10 cellular contexts compared by ENCODE assay signal in genomic region chr6:27754408-27754782, GRCh38.
A peak's percentile ranks its signal among the peaks of the same experiment; 100 is the strongest.
DNase-seq lines count a peak whose midpoint lies in the region; ATAC-seq and TF ChIP-seq lines count a peak whose summit lies in the region.
"Had no signal": no experiment of that assay in that cellular context is flagged by ENCODE, and none has a peak within 500 bp of the region (broad histone marks: within the 10 kb centered on the region; RNA-seq: fewer than 3 reads in every experiment).

No MANE protein-coding gene starts in this region.

- H4K20me1 ChIP-seq in smooth muscle cell (ENCODE audit: low read depth): no peaks in the 10 kb centered on the region

- H3K9me3 ChIP-seq in T-helper 17 cell (ENCODE audit: control insufficient read depth, low read length, poor library complexity, severe bottlenecking): no peaks in the 10 kb centered on the region
- no peaks in the 10 kb centered on the region for H3K9me3 ChIP-seq in smooth muscle cell (replicated peaks; ENCODE audit: low read depth)
- H3K9me3 ChIP-seq: vagina had no signal

- H3K4me3 ChIP-seq in fibroblast of mammary gland (ENCODE audit: control insufficient read depth, low read depth, low read length): peak overlapping the region; percentile 68
- H3K4me3 ChIP-seq in smooth muscle cell: peak overlapping the region; percentile 76

- CTCF ChIA-PET in activated CD4-positive, alpha-beta T cell treated with anti-CD3 and anti-CD28 coated beads, Interleukin-2, amount 10 ng/mL, durations not matched to agents 7 days and 5 days (lab: Charles Lee): interaction anchor here (0.9 to 3.1 kb wide), 9 partner anchors 10 to 627 kb away, joined by 3 to 19 read pairs (median 4); no protein-coding TSS in a partner anchor

- H3K36me3 ChIP-seq in smooth muscle cell (ENCODE audit: low read depth): no peaks in the 10 kb centered on the region
- H3K36me3 ChIP-seq: vagina had no signal

- H2AFZ ChIP-seq in smooth muscle cell (ENCODE audit: low read depth): peak overlapping the region; percentile 91

- no peaks in the 10 kb centered on the region for H3F3A ChIP-seq in smooth muscle cell (ENCODE audit: low read depth)

- WGBS in smooth muscle cell (ENCODE audit: low lambda C conversion rate): 13% methylated on average over 1 of the region's 1 CpG

- H3K36me3 Mint-ChIP-seq in activated CD4-positive, alpha-beta T cell treated with anti-CD3 and anti-CD28 coated beads, Interleukin-2, amount 10 ng/mL, durations not matched to agents 7 days and 5 days (ENCODE audit: low read depth): peaks cover 2% of the 10 kb centered on the region
- no peaks in the 10 kb centered on the region for H3K36me3 Mint-ChIP-seq in T-helper 17 cell (ENCODE audit: low read depth)

- no peak overlapping the region for H3K9ac ChIP-seq in smooth muscle cell (ENCODE audit: low read depth)

- peak overlapping the region; percentile 86 for H3K27ac Mint-ChIP-seq in activated CD4-positive, alpha-beta T cell treated with anti-CD3 and anti-CD28 coated beads, Interleukin-2, amount 10 ng/mL, durations not matched to agents 7 days and 5 days
- peak overlapping the region; percentile 98 for H3K27ac Mint-ChIP-seq in T-helper 17 cell

- H3K4me3 Mint-ChIP-seq in activated CD4-positive, alpha-beta T cell treated with anti-CD3 and anti-CD28 coated beads, Interleukin-2, amount 10 ng/mL, durations not matched to agents 7 days and 5 days: peak overlapping the region; percentile 81
- H3K4me3 Mint-ChIP-seq in T-helper 17 cell: peak overlapping the region; percentile 95

- no peaks in the 10 kb centered on the region for H3K27me3 ChIP-seq in smooth muscle cell (ENCODE audit: low read depth)
- H3K27me3 ChIP-seq: vagina had no signal

- no peaks in the 10 kb centered on the region for H3K27me3 Mint-ChIP-seq in activated CD4-positive, alpha-beta T cell treated with anti-CD3 and anti-CD28 coated beads, Interleukin-2, amount 10 ng/mL, durations not matched to agents 7 days and 5 days
- no peaks in the 10 kb centered on the region for H3K27me3 Mint-ChIP-seq in T-helper 17 cell

- H3K79me2 ChIP-seq in smooth muscle cell (ENCODE audit: low read depth): no peaks in the 10 kb centered on the region

- peaks cover 51% of the 10 kb centered on the region for H3K4me1 Mint-ChIP-seq in activated CD4-positive, alpha-beta T cell treated with anti-CD3 and anti-CD28 coated beads, Interleukin-2, amount 10 ng/mL, durations not matched to agents 7 days and 5 days
- peaks cover 32% of the 10 kb centered on the region for H3K4me1 Mint-ChIP-seq in T-helper 17 cell

- ATAC-seq in T-helper 17 cell (no peak), omental fat pad (ENCODE audit: low FRiP score) (no peak), HG03095 (IDR thresholded peaks at IDR 0.05; ENCODE audit: unreplicated experiment) (no peak)

- peak overlapping the region; percentile 97 for H3K4me2 ChIP-seq in smooth muscle cell

- no peak for DNase-seq in activated CD4-positive, alpha-beta T cell treated with anti-CD3 and anti-CD28 coated beads, Interleukin-2, amount 10 ng/mL, durations not matched to agents 7 days and 5 days
- DNase-seq in activated CD4-positive, alpha-beta T cell treated with anti-CD3 and anti-CD28 coated beads for 48 hours: no peak
- DNase-seq in T-helper 17 cell: no peak
- no peak for DNase-seq in fibroblast of mammary gland (ENCODE audit: low read depth)
- DNase-seq in smooth muscle cell (lab: John Stamatoyannopoulos, UW; ENCODE audit: unreplicated experiment): no peak
- DNase-seq in omental fat pad (ENCODE audit: low spot score): no peak
- no peak for DNase-seq in NCI-H1092 treated with DMSO at 0.1 percent for 48 hours (lab: John Stamatoyannopoulos, UW)

- POLR2A ChIA-PET in activated CD4-positive, alpha-beta T cell treated with anti-CD3 and anti-CD28 coated beads, Interleukin-2, amount 10 ng/mL, durations not matched to agents 7 days and 5 days (lab: Charles Lee): interaction anchor here (0.6 to 1.2 kb wide), 5 partner anchors 53 to 622 kb away, joined by 4 to 8 read pairs (median 4); a partner anchor contains a TSS

- no peaks in the 10 kb centered on the region for H3K9me3 Mint-ChIP-seq in activated CD4-positive, alpha-beta T cell treated with anti-CD3 and anti-CD28 coated beads, Interleukin-2, amount 10 ng/mL, durations not matched to agents 7 days and 5 days

- peaks cover 19% of the 10 kb centered on the region for H3K4me1 ChIP-seq in smooth muscle cell (ENCODE audit: low read depth)

- no peak overlapping the region for H3K27ac ChIP-seq in smooth muscle cell (ENCODE audit: low read depth)
- H3K27ac ChIP-seq: C4-2B, vagina had no signal

- TF ChIP-seq CTCF in fibroblast of mammary gland (conservative IDR thresholded peaks at IDR 0.05; ENCODE audit: control insufficient read depth, insufficient read depth, low read depth, low read length): no peak
- no peak for TF ChIP-seq CTCF in smooth muscle cell (IDR thresholded peaks at IDR 0.05; ENCODE audit: borderline replicate concordance, insufficient read depth, poor library complexity, severe bottlenecking)
- no peak for TF ChIP-seq CTCF in omental fat pad (IDR thresholded peaks at IDR 0.05)
